In the genomic region with DNA sequence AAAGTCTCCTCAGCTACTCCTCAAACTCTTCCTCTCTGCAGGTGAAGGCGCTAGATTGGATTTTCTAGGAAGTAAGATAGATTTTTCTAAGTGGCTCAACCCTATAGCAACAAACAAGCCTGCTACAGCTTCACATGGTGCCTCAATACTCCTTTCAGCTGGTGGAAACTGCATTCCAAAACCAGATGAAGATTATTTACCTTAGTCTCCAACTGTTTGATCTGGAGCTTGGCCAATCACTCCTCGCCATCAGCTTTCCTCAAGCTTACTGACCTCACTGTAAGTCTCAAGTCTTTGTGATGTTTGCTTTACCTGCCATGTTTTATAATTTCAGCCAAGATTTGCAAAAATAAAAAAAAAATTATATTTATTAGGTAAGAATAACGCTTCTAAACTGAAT, we compare ENCODE assay signal across 23 cellular contexts.
A peak's percentile ranks its signal among the peaks of the same experiment; 100 is the strongest.
DNase-seq lines count a peak whose midpoint lies in the region; ATAC-seq and TF ChIP-seq lines count a peak whose summit lies in the region.
"Had no signal": no experiment of that assay in that cellular context is flagged by ENCODE, and none has a peak within 500 bp of the region (broad histone marks: within the 10 kb centered on the region; RNA-seq: fewer than 3 reads in every experiment).

No MANE protein-coding gene starts in this region.

- DNase-seq in NCI-H748 (lab: John Stamatoyannopoulos, UW; ENCODE audit: unreplicated experiment) (peak; percentile 65), NCI-H748 treated with DMSO at 0.1 percent for 48 hours (lab: John Stamatoyannopoulos, UW) (no peak), epithelial cell of prostate (ENCODE audit: low read depth, low spot score) (no peak), smooth muscle cell of the brain vasculature (ENCODE audit: low read depth, low spot score) (peak; percentile 92), Ammon's horn (ENCODE audit: low spot score) (no peak), left cardiac atrium (no peak)
- DNase-seq: activated CD4-positive, alpha-beta T cell treated with anti-CD3 and anti-CD28 coated beads, Interleukin-2, amount 50 U/mL, for 48 hours; DND-41; HCEC 1CT; hypothalamus; left ventricle myocardium inferior; midbrain; naive thymus-derived CD4-positive, alpha-beta T cell; NCI-H1436 treated with DMSO at 0.1 percent for 48 hours; NCI-H2171 treated with DMSO at 0.1 percent for 48 hours; NCI-H526; stimulated activated CD8-positive, alpha-beta memory T cell treated with anti-CD3 and anti-CD28 coated beads, Interleukin-4, amount 100 ng/mL, for 48 hours; stimulated activated naive CD8-positive, alpha-beta T cell treated with anti-CD3 and anti-CD28 coated beads, Interleukin-15, amount 100 ng/mL, for 72 hours; T-helper 1 cell had no signal

- no peak for TF ChIP-seq CTCF in VCaP (conservative IDR thresholded peaks at IDR 0.05)

- intact Hi-C loops in left cardiac atrium (cut with DNase I) = no loop called here

- no peak for ATAC-seq in HG03135 (IDR thresholded peaks at IDR 0.05; ENCODE audit: unreplicated experiment)
- ATAC-seq in left cardiac atrium = no peak
- ATAC-seq: naive thymus-derived CD4-positive, alpha-beta T cell; stimulated activated naive CD8-positive, alpha-beta T cell treated with anti-CD3 and anti-CD28 coated beads, Interleukin-15, amount 100 ng/mL, for 72 hours had no signal

- H3K27ac ChIP-seq in VCaP = 0 out of 2 replicates have a peak overlapping the region, but pooled peaks have one; percentile 8
- peak overlapping the region; percentile 98 for H3K27ac ChIP-seq in epithelial cell of prostate
- H3K27ac ChIP-seq: KMS-11, left ventricle myocardium inferior, skin epidermis had no signal

Comparison
In these comparisons a context has a peak if more than half of its experiments do, and no peak if none do; other contexts are left out.
1. DNase-seq: peak in NCI-H748 (single experiment) and smooth muscle cell of the brain vasculature (single experiment); none in NCI-H748 treated with DMSO at 0.1 percent for 48 hours (single experiment), epithelial cell of prostate (single experiment), Ammon's horn (single experiment) and left cardiac atrium (single experiment).